ENCODE assay signal across 28 cellular contexts in genomic region chr1:185353124-185353523, GRCh38.
"Had no signal": no experiment of that assay in that cellular context is flagged by ENCODE, and none has a peak within 500 bp of the region (broad histone marks: within the 10 kb centered on the region; RNA-seq: fewer than 3 reads in every experiment).

No MANE protein-coding gene starts in this region.

- H3K4me3 ChIP-seq: ascending aorta, esophagus squamous epithelium, heart right ventricle, neural progenitor cell, upper lobe of left lung had no signal

- H3K4me3 Mint-ChIP-seq: activated CD4-positive, alpha-beta memory T cell treated with anti-CD3 and anti-CD28 coated beads for 36 hours; activated naive CD4-positive, alpha-beta T cell treated with anti-CD3 and anti-CD28 coated beads, Interleukin-2, amount 10 ng/mL, durations not matched to agents 7 days and 5 days; activated naive CD8-positive, alpha-beta T cell treated with anti-CD3 and anti-CD28 coated beads, Interleukin-2, amount 10 ng/mL, durations not matched to agents 7 days and 5 days; endodermal cell; naive thymus-derived CD4-positive, alpha-beta T cell; neural progenitor cell; stimulated activated memory B cell treated with anti-CD40 and anti-IgM and Interleukin-4, amounts not matched to agents 10 μg/mL and 1 μg/mL and 100 μg/mL, for 72 hours; stimulated activated naive CD8-positive, alpha-beta T cell treated with anti-CD3 and anti-CD28 coated beads, Interleukin-15, amount 100 ng/mL, for 72 hours; T-helper 1 cell treated with Interleukin-12 subunit alpha and Interleukin-12 subunit beta and Interleukin-4 antibody, amounts not matched to agents 30 μg/mL and 1 μg/mL, for 36 hours had no signal

- H3K9me3 Mint-ChIP-seq: activated CD4-positive, alpha-beta memory T cell treated with anti-CD3 and anti-CD28 coated beads for 36 hours; activated naive CD4-positive, alpha-beta T cell treated with anti-CD3 and anti-CD28 coated beads, Interleukin-2, amount 10 ng/mL, durations not matched to agents 7 days and 5 days; endodermal cell; neural progenitor cell; stimulated activated memory B cell treated with anti-CD40 and anti-IgM and Interleukin-4, amounts not matched to agents 10 μg/mL and 1 μg/mL and 100 μg/mL, for 72 hours; stimulated activated naive CD8-positive, alpha-beta T cell treated with anti-CD3 and anti-CD28 coated beads, Interleukin-15, amount 100 ng/mL, for 72 hours; T-helper 1 cell treated with Interleukin-12 subunit alpha and Interleukin-12 subunit beta and Interleukin-4 antibody, amounts not matched to agents 30 μg/mL and 1 μg/mL, for 36 hours had no signal

- H3K9me3 ChIP-seq: ascending aorta, esophagus squamous epithelium, heart right ventricle, upper lobe of left lung had no signal

- H3K27me3 Mint-ChIP-seq: activated CD4-positive, alpha-beta memory T cell treated with anti-CD3 and anti-CD28 coated beads for 36 hours; activated naive CD4-positive, alpha-beta T cell treated with anti-CD3 and anti-CD28 coated beads, Interleukin-2, amount 10 ng/mL, durations not matched to agents 7 days and 5 days; naive thymus-derived CD4-positive, alpha-beta T cell; stimulated activated memory B cell treated with anti-CD40 and anti-IgM and Interleukin-4, amounts not matched to agents 10 μg/mL and 1 μg/mL and 100 μg/mL, for 72 hours; stimulated activated naive CD8-positive, alpha-beta T cell treated with anti-CD3 and anti-CD28 coated beads, Interleukin-15, amount 100 ng/mL, for 72 hours had no signal

- ATAC-seq: heart right ventricle; left ventricle myocardium superior; naive thymus-derived CD4-positive, alpha-beta T cell; sciatic nerve; stimulated activated memory B cell treated with anti-CD40 and anti-IgM and Interleukin-4, amounts not matched to agents 10 μg/mL and 1 μg/mL and 100 μg/mL, for 72 hours; stimulated activated naive CD8-positive, alpha-beta T cell treated with anti-CD3 and anti-CD28 coated beads, Interleukin-15, amount 100 ng/mL, for 72 hours had no signal

- H3K27ac ChIP-seq: ascending aorta, brain microvascular endothelial cell, esophagus squamous epithelium, heart right ventricle, neural progenitor cell, upper lobe of left lung, VCaP had no signal

- H3K27me3 ChIP-seq: ascending aorta, brain microvascular endothelial cell, esophagus squamous epithelium, heart right ventricle, neural progenitor cell, upper lobe of left lung had no signal

- H3K27ac Mint-ChIP-seq: activated CD4-positive, alpha-beta memory T cell treated with anti-CD3 and anti-CD28 coated beads for 36 hours; activated naive CD4-positive, alpha-beta T cell treated with anti-CD3 and anti-CD28 coated beads, Interleukin-2, amount 10 ng/mL, durations not matched to agents 7 days and 5 days; activated naive CD8-positive, alpha-beta T cell treated with anti-CD3 and anti-CD28 coated beads, Interleukin-2, amount 10 ng/mL, durations not matched to agents 7 days and 5 days; endodermal cell; naive thymus-derived CD4-positive, alpha-beta T cell; neural progenitor cell; stimulated activated memory B cell treated with anti-CD40 and anti-IgM and Interleukin-4, amounts not matched to agents 10 μg/mL and 1 μg/mL and 100 μg/mL, for 72 hours; stimulated activated naive CD8-positive, alpha-beta T cell treated with anti-CD3 and anti-CD28 coated beads, Interleukin-15, amount 100 ng/mL, for 72 hours; T-helper 1 cell treated with Interleukin-12 subunit alpha and Interleukin-12 subunit beta and Interleukin-4 antibody, amounts not matched to agents 30 μg/mL and 1 μg/mL, for 36 hours had no signal

- H3K4me1 ChIP-seq: ascending aorta, neural progenitor cell, upper lobe of left lung had no signal

- H3K36me3 Mint-ChIP-seq: activated CD4-positive, alpha-beta memory T cell treated with anti-CD3 and anti-CD28 coated beads for 36 hours; activated naive CD4-positive, alpha-beta T cell treated with anti-CD3 and anti-CD28 coated beads, Interleukin-2, amount 10 ng/mL, durations not matched to agents 7 days and 5 days; neural progenitor cell had no signal

- H3K4me1 Mint-ChIP-seq: activated naive CD4-positive, alpha-beta T cell treated with anti-CD3 and anti-CD28 coated beads, Interleukin-2, amount 10 ng/mL, durations not matched to agents 7 days and 5 days; stimulated activated memory B cell treated with anti-CD40 and anti-IgM and Interleukin-4, amounts not matched to agents 10 μg/mL and 1 μg/mL and 100 μg/mL, for 72 hours had no signal

- DNase-seq: activated CD4-positive, alpha-beta memory T cell treated with anti-CD3 and anti-CD28 coated beads for 36 hours; activated CD4-positive, alpha-beta T cell treated with anti-CD3 and anti-CD28 coated beads for 4 hours; activated CD8-positive, alpha-beta memory T cell treated with anti-CD3 and anti-CD28 coated beads, Interleukin-2, amount 50 U/mL, for 4 hours; activated gamma-delta T cell; activated naive CD4-positive, alpha-beta T cell treated with anti-CD3 and anti-CD28 coated beads, Interleukin-2, amount 10 ng/mL, durations not matched to agents 7 days and 5 days; activated naive CD8-positive, alpha-beta T cell treated with anti-CD3 and anti-CD28 coated beads, Interleukin-2, amount 10 ng/mL, durations not matched to agents 7 days and 5 days; activated T-cell treated with anti-CD3 and anti-CD28 coated beads, Interleukin-2, amount 50 U/mL, for 1 hour; brain microvascular endothelial cell; endodermal cell; esophagus squamous epithelium; foreskin melanocyte; heart right ventricle; left ventricle myocardium superior; naive thymus-derived CD4-positive, alpha-beta T cell; occipital lobe; small intestine; stimulated activated CD4-positive, alpha-beta T cell treated with anti-CD3 and anti-CD28 coated beads, Interleukin-4, amount 100 ng/mL, for 4 hours; stimulated activated CD8-positive, alpha-beta memory T cell treated with anti-CD3 and anti-CD28 coated beads, Interleukin-4, amount 100 ng/mL, for 48 hours; stimulated activated naive CD8-positive, alpha-beta T cell treated with anti-CD3 and anti-CD28 coated beads, Interleukin-15, amount 100 ng/mL, for 72 hours; substantia nigra; T-helper 9 cell; upper lobe of left lung had no signal

- H3K36me3 ChIP-seq: ascending aorta, brain microvascular endothelial cell, esophagus squamous epithelium, heart right ventricle, neural progenitor cell, upper lobe of left lung had no signal
